16 cellular contexts compared by ENCODE assay signal in the genomic region with DNA sequence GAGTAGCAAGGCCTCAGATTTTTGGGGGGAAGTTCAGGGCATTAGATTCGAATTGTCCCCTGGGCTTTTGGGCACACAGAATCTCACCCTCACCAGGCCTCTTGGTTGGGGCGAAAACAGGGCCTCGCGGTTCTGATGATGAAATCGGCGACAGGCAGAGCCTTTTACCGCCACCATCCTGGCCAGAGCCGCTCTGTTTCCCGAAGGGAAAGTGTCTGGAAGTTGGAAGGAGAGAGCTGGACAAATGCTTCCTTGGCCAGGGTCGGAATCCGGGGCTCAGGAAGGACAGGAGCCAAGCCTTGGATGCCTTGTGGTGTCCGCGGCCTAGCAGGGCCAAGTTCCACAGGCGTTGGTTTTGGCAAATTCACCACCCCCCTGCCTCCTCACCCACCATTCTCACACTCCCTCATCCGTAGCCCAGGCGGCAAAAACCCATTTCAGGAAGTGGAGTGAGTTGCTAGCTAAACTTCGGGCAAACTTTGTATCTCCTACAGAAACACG. TPM values are rescaled to one million over a fixed set of nuclear protein-coding genes. Genes with fewer than 3 reads are reported as not detected.
DNase-seq lines count a peak whose midpoint lies in the region; ATAC-seq and TF ChIP-seq lines count a peak whose summit lies in the region.
"Had no signal": no experiment of that assay in that cellular context is flagged by ENCODE, and none has a peak within 500 bp of the region (broad histone marks: within the 10 kb centered on the region; RNA-seq: fewer than 3 reads in every experiment).

No MANE protein-coding gene starts in this region.

- no peaks in the 10 kb centered on the region for H3K36me3 ChIP-seq in NT2/D1 (ENCODE audit: insufficient read depth, insufficient read length, low read length)
- H3K36me3 ChIP-seq in esophagus squamous epithelium: no peaks in the 10 kb centered on the region
- no peaks in the 10 kb centered on the region for H3K36me3 ChIP-seq in CD8-positive, alpha-beta memory T cell (ENCODE audit: insufficient read depth, low read length)

- CTCF ChIA-PET in CD8-positive, alpha-beta memory T cell (lab: Charles Lee): no interaction called here

- H3K4me3 ChIP-seq in NT2/D1 (ENCODE audit: insufficient read length, low read depth) (peak overlapping the region; percentile 0), esophagus squamous epithelium (peak overlapping the region; percentile 28 to 84 (median 64))
- H3K4me3 ChIP-seq in CD8-positive, alpha-beta memory T cell (ENCODE audit: low read length): no peak overlapping the region

- TF ChIP-seq CTCF in esophagus squamous epithelium (IDR thresholded peaks at IDR 0.05): no peak
- TF ChIP-seq CTCF in progenitor cell of endocrine pancreas (IDR thresholded peaks at IDR 0.05; ENCODE audit: unreplicated experiment): no peak
- TF ChIP-seq CTCF in CD14-positive monocyte (IDR thresholded peaks at IDR 0.05): no peak

- H3K27me3 Mint-ChIP-seq in progenitor cell of endocrine pancreas: peaks cover 99% of the 10 kb centered on the region
- H3K27me3 Mint-ChIP-seq in CD14-positive monocyte (ENCODE audit: low read depth in 3 of 3): peaks cover 97 to 100% (median 100%) of the 10 kb centered on the region in 3 donors
- H3K27me3 Mint-ChIP-seq in CD8-positive, alpha-beta memory T cell: peaks cover 79 to 89% of the 10 kb centered on the region in 2 donors

- H3K27me3 ChIP-seq in NT2/D1 (ENCODE audit: insufficient read depth, insufficient read length): peaks cover 94% of the 10 kb centered on the region
- H3K27me3 ChIP-seq in esophagus squamous epithelium: peaks cover 0 to 100% (median 27%) of the 10 kb centered on the region in 4 donors
- peaks cover 93% of the 10 kb centered on the region for H3K27me3 ChIP-seq in CD8-positive, alpha-beta memory T cell (ENCODE audit: insufficient read depth, low read length, poor library complexity, severe bottlenecking)

- DNase-seq in NT2/D1 (ENCODE audit: low read depth, low spot score) (no peak), esophagus squamous epithelium (lab: John Stamatoyannopoulos, UW) (no peak), progenitor cell of endocrine pancreas (ENCODE audit: low spot score, unreplicated experiment) (no peak), CD14-positive monocyte (ENCODE audit: low spot score) (no peak)
- DNase-seq in CD8-positive, alpha-beta memory T cell: no peak
- DNase-seq: activated CD8-positive, alpha-beta memory T cell treated with anti-CD3 and anti-CD28 coated beads, Interleukin-2, amount 10 ng/mL, durations not matched to agents 7 days and 5 days; activated naive CD8-positive, alpha-beta T cell treated with anti-CD3 and anti-CD28 coated beads for 36 hours; immature natural killer cell; NCI-H187; NCI-H774; stimulated activated CD4-positive, alpha-beta T cell treated with anti-CD3 and anti-CD28 coated beads, Interleukin-4, amount 100 ng/mL, for 4 hours; stimulated activated naive CD4-positive, alpha-beta T cell treated with Interleukin-2 at 50 U/mL for 16 hours had no signal

- H3K9me3 Mint-ChIP-seq in progenitor cell of endocrine pancreas (ENCODE audit: low read depth): no peaks in the 10 kb centered on the region
- peaks cover 4 to 80% (median 59%) of the 10 kb centered on the region in 7 donors for H3K9me3 Mint-ChIP-seq in CD14-positive monocyte
- H3K9me3 Mint-ChIP-seq in CD8-positive, alpha-beta memory T cell: peaks cover 3 to 36% (median 27%) of the 10 kb centered on the region in 5 donors

- peak overlapping the region; percentile 88 to 99 (median 98) for H3K27ac ChIP-seq in esophagus squamous epithelium
- H3K27ac ChIP-seq in CD8-positive, alpha-beta memory T cell (ENCODE audit: low read depth, low read length): no peak overlapping the region
- H3K27ac ChIP-seq: C4-2B had no signal

- WGBS in esophagus squamous epithelium, 2 donors: 33 to 40% methylated on average over 10 to 16 of the region's 18 CpGs

- intact Hi-C loops in esophagus squamous epithelium (cut with DNase I) (no loop called here), CD14-positive monocyte (cut with micrococcal nuclease) (no loop called here)

- H3K4me3 Mint-ChIP-seq in progenitor cell of endocrine pancreas (ENCODE audit: low read depth) (peak overlapping the region; percentile 59), CD14-positive monocyte (peak overlapping the region in 1 of 2 donors; percentile 96)
- no peak overlapping the region for H3K4me3 Mint-ChIP-seq in CD8-positive, alpha-beta memory T cell
- H3K4me3 Mint-ChIP-seq: activated CD8-positive, alpha-beta memory T cell treated with anti-CD3 and anti-CD28 coated beads, Interleukin-2, amount 10 ng/mL, durations not matched to agents 7 days and 5 days had no signal

- H3K9ac ChIP-seq in NT2/D1 (ENCODE audit: insufficient read length, low read depth): peak overlapping the region; percentile 26

- H3K4me1 ChIP-seq in NT2/D1 (ENCODE audit: insufficient read depth, insufficient read length): peaks cover 14% of the 10 kb centered on the region
- peaks cover 10 to 80% (median 25%) of the 10 kb centered on the region in 3 donors for H3K4me1 ChIP-seq in esophagus squamous epithelium
- peaks cover 16% of the 10 kb centered on the region for H3K4me1 ChIP-seq in CD8-positive, alpha-beta memory T cell (ENCODE audit: insufficient read depth, low read length)

- POLR2A ChIA-PET in CD8-positive, alpha-beta memory T cell (lab: Charles Lee): no interaction called here

- ATAC-seq in GM19463 (IDR thresholded peaks at IDR 0.05; ENCODE audit: unreplicated experiment) (peak; percentile 3), HG03354 (IDR thresholded peaks at IDR 0.05; ENCODE audit: poor library complexity, severe bottlenecking, unreplicated experiment) (no peak), HG03039 (IDR thresholded peaks at IDR 0.05; ENCODE audit: unreplicated experiment) (no peak)
- ATAC-seq: activated CD8-positive, alpha-beta memory T cell treated with anti-CD3 and anti-CD28 coated beads, Interleukin-2, amount 10 ng/mL, durations not matched to agents 7 days and 5 days had no signal

- no peak for TF ChIP-seq POLR2A in esophagus squamous epithelium (IDR thresholded peaks at IDR 0.05)

- peaks cover 22% of the 10 kb centered on the region for H3K4me1 Mint-ChIP-seq in progenitor cell of endocrine pancreas (ENCODE audit: low read depth)
- peaks cover 61% of the 10 kb centered on the region for H3K4me1 Mint-ChIP-seq in CD14-positive monocyte
- H3K4me1 Mint-ChIP-seq in CD8-positive, alpha-beta memory T cell: peaks cover 15 to 27% (median 22%) of the 10 kb centered on the region in 3 donors

- H3K36me3 Mint-ChIP-seq in progenitor cell of endocrine pancreas (ENCODE audit: insufficient read depth): no peaks in the 10 kb centered on the region
- peaks cover 20 to 29% of the 10 kb centered on the region in 2 donors for H3K36me3 Mint-ChIP-seq in CD14-positive monocyte
- H3K36me3 Mint-ChIP-seq in CD8-positive, alpha-beta memory T cell: peaks cover 0 to 4% (median 0%) of the 10 kb centered on the region in 3 donors

- H3K9me3 ChIP-seq in NT2/D1 (ENCODE audit: insufficient read depth, low read length) (no peaks in the 10 kb centered on the region), esophagus squamous epithelium (no peaks in the 10 kb centered on the region)
- H3K9me3 ChIP-seq in CD8-positive, alpha-beta memory T cell (ENCODE audit: low read length): no peaks in the 10 kb centered on the region

- no peak overlapping the region for H3K27ac Mint-ChIP-seq in progenitor cell of endocrine pancreas
- H3K27ac Mint-ChIP-seq in CD14-positive monocyte: no peak overlapping the region
- H3K27ac Mint-ChIP-seq in CD8-positive, alpha-beta memory T cell: peak overlapping the region in 1 of 8 donors; percentile 75
- H3K27ac Mint-ChIP-seq: activated naive CD8-positive, alpha-beta T cell treated with anti-CD3 and anti-CD28 coated beads for 36 hours; immature natural killer cell had no signal

RNA-seq across cellular contexts. Expression of a gene that starts 3.5 kb away (rescaled TPM):
- total RNA-seq in esophagus squamous epithelium: 10 to 100 TPM; 11.6 to 39.1 (median 29.9) TPM
- total RNA-seq in progenitor cell of endocrine pancreas: 4.7 and 10.0 TPM in 2 replicates
- not detected for polyA plus RNA-seq in CD14-positive monocyte
- total RNA-seq in CD8-positive, alpha-beta memory T cell: not detected
- polyA plus RNA-seq in CD8-positive, alpha-beta memory T cell: not detected
- polyA plus RNA-seq: immature natural killer cell had no signal
